In genomic region chr6:102961902-102962301, GRCh38 we compare ENCODE assay signal across 22 cellular contexts.
DNase-seq lines count a peak whose midpoint lies in the region; ATAC-seq and TF ChIP-seq lines count a peak whose summit lies in the region.
"Had no signal": no experiment of that assay in that cellular context is flagged by ENCODE, and none has a peak within 500 bp of the region (broad histone marks: within the 10 kb centered on the region; RNA-seq: fewer than 3 reads in every experiment).

No MANE protein-coding gene starts in this region.

- no peaks in the 10 kb centered on the region for H3F3A ChIP-seq in OCI-LY1 (ENCODE audit: insufficient read depth, low read length)

- H3K36me3 Mint-ChIP-seq in stimulated activated memory B cell treated with anti-CD40 and anti-IgM and Interleukin-4, amounts not matched to agents 10 μg/mL and 1 μg/mL and 100 μg/mL, for 72 hours = no peaks in the 10 kb centered on the region
- H3K36me3 Mint-ChIP-seq: CD14-positive monocyte; CD4-positive, alpha-beta memory T cell; CD4-positive, CD25-positive, alpha-beta regulatory T cell; CD8-positive, alpha-beta memory T cell had no signal

- no peaks in the 10 kb centered on the region for H3K4me1 Mint-ChIP-seq in stimulated activated memory B cell treated with anti-CD40 and anti-IgM and Interleukin-4, amounts not matched to agents 10 μg/mL and 1 μg/mL and 100 μg/mL, for 72 hours
- H3K4me1 Mint-ChIP-seq: CD14-positive monocyte; CD4-positive, alpha-beta memory T cell; CD4-positive, CD25-positive, alpha-beta regulatory T cell; CD8-positive, alpha-beta memory T cell had no signal

- TF ChIP-seq CTCF in OCI-LY1 (IDR thresholded peaks at IDR 0.05; ENCODE audit: low read length) (no peak), left lung (IDR thresholded peaks at IDR 0.05) (no peak)

- no peak overlapping the region for H3K4me2 ChIP-seq in OCI-LY1 (ENCODE audit: low read length)
- H3K4me2 ChIP-seq: BLaER1 had no signal

- no peaks in the 10 kb centered on the region for H3K36me3 ChIP-seq in OCI-LY1 (ENCODE audit: insufficient read depth, low read length)
- no peaks in the 10 kb centered on the region for H3K36me3 ChIP-seq in left lung
- H3K36me3 ChIP-seq: BE2C, BLaER1 had no signal

- no peak overlapping the region for H3K4me3 ChIP-seq in OCI-LY1 (ENCODE audit: low read depth, low read length, poor library complexity, severe bottlenecking)
- H3K4me3 ChIP-seq in left lung = no peak overlapping the region
- H3K4me3 ChIP-seq: BLaER1 had no signal

- H3K4me1 ChIP-seq in OCI-LY1 (ENCODE audit: insufficient read depth, low read length, severe bottlenecking) (peaks cover 6% of the 10 kb centered on the region), left lung (no peaks in the 10 kb centered on the region)
- H3K4me1 ChIP-seq: BE2C, BLaER1 had no signal

- H4K20me1 ChIP-seq in OCI-LY1 (ENCODE audit: insufficient read depth, low read length) = no peaks in the 10 kb centered on the region
- H4K20me1 ChIP-seq: BLaER1 had no signal

- peak; percentile 89 for ATAC-seq in left lung
- no peak for ATAC-seq in SK-N-SH treated with all-trans-retinoic acid at 6 μM for 48 hours
- no peak for ATAC-seq in stimulated activated memory B cell treated with anti-CD40 and anti-IgM and Interleukin-4, amounts not matched to agents 10 μg/mL and 1 μg/mL and 100 μg/mL, for 72 hours

- no peak overlapping the region for H3K27ac Mint-ChIP-seq in stimulated activated memory B cell treated with anti-CD40 and anti-IgM and Interleukin-4, amounts not matched to agents 10 μg/mL and 1 μg/mL and 100 μg/mL, for 72 hours
- H3K27ac Mint-ChIP-seq: CD14-positive monocyte; CD4-positive, alpha-beta memory T cell; CD4-positive, CD25-positive, alpha-beta regulatory T cell; CD8-positive, alpha-beta memory T cell had no signal

- no peaks in the 10 kb centered on the region for H3K9me3 ChIP-seq in OCI-LY1 (ENCODE audit: low read length)
- H3K9me3 ChIP-seq in left lung = no peaks in the 10 kb centered on the region
- H3K9me3 ChIP-seq: BE2C, BLaER1 had no signal

- intact Hi-C loops in left lung (cut with DNase I) = no loop called here

- no peaks in the 10 kb centered on the region for H3K79me2 ChIP-seq in OCI-LY1 (ENCODE audit: insufficient read depth, low read length)

- H3K9ac ChIP-seq in OCI-LY1 (ENCODE audit: low read length) = no peak overlapping the region
- H3K9ac ChIP-seq: BLaER1 had no signal

- no peak overlapping the region for H3K27ac ChIP-seq in OCI-LY1 (ENCODE audit: low read depth, low read length, poor library complexity, severe bottlenecking)
- H3K27ac ChIP-seq in left lung = no peak overlapping the region
- H3K27ac ChIP-seq: BLaER1 had no signal

- no peaks in the 10 kb centered on the region for H3K27me3 ChIP-seq in OCI-LY1 (ENCODE audit: insufficient read depth, low read length)
- H3K27me3 ChIP-seq in left lung = no peaks in the 10 kb centered on the region
- H3K27me3 ChIP-seq: BE2C, BLaER1 had no signal

- peaks cover 5% of the 10 kb centered on the region for H3K9me3 Mint-ChIP-seq in stimulated activated memory B cell treated with anti-CD40 and anti-IgM and Interleukin-4, amounts not matched to agents 10 μg/mL and 1 μg/mL and 100 μg/mL, for 72 hours

- DNase-seq in H4 (ENCODE audit: low spot score) (peak; percentile 39), left lung (no peak)
- no peak for DNase-seq in activated effector memory CD4-positive, alpha-beta T cell treated with anti-CD3 and anti-CD28 coated beads, Interleukin-2, amount 50 U/mL, for 16 hours
- DNase-seq: 8988T; ACHN; BE2C; C1 segment of cervical spinal cord; CD4-positive, alpha-beta memory T cell; CD4-positive, CD25-positive, alpha-beta regulatory T cell; CD8-positive, alpha-beta memory T cell; COR-L47; DMS 273 treated with DMSO at 0.1 percent for 48 hours; DMS153; DMS79; DND-41; EL; GDM1 had no signal

- no peaks in the 10 kb centered on the region for H3K27me3 Mint-ChIP-seq in stimulated activated memory B cell treated with anti-CD40 and anti-IgM and Interleukin-4, amounts not matched to agents 10 μg/mL and 1 μg/mL and 100 μg/mL, for 72 hours
- H3K27me3 Mint-ChIP-seq: CD4-positive, alpha-beta memory T cell; CD4-positive, CD25-positive, alpha-beta regulatory T cell; CD8-positive, alpha-beta memory T cell had no signal

- H3K4me3 Mint-ChIP-seq in stimulated activated memory B cell treated with anti-CD40 and anti-IgM and Interleukin-4, amounts not matched to agents 10 μg/mL and 1 μg/mL and 100 μg/mL, for 72 hours = no peak overlapping the region
- H3K4me3 Mint-ChIP-seq: CD14-positive monocyte; CD4-positive, alpha-beta memory T cell; CD4-positive, CD25-positive, alpha-beta regulatory T cell; CD8-positive, alpha-beta memory T cell had no signal

- H3K9me2 ChIP-seq in OCI-LY1 (ENCODE audit: low read depth, low read length) = no peaks in the 10 kb centered on the region

- peak overlapping the region; percentile 7; the same call in 1 of the 2 replicates for H2AFZ ChIP-seq in OCI-LY1 (ENCODE audit: low read length)

TF ChIP-seq in SK-N-SH treated with all-trans-retinoic acid at 6 μM for 48 hours, 23 proteins besides CTCF, POLR2A, EP300 and RAD21:
- TF ChIP-seq ZNF70 (CRISPR knock-in tag; IDR thresholded peaks at IDR 0.05) (no peak), OSR1 (CRISPR knock-in tag; IDR thresholded peaks at IDR 0.05) (no peak), TCF4 (CRISPR knock-in tag; IDR thresholded peaks at IDR 0.05; ENCODE audit: borderline replicate concordance) (no peak), CSDC2 (CRISPR knock-in tag; IDR thresholded peaks at IDR 0.05) (no peak), BACH2 (CRISPR knock-in tag; IDR thresholded peaks at IDR 0.05; ENCODE audit: borderline replicate concordance) (no peak), ARNTL (CRISPR knock-in tag; IDR thresholded peaks at IDR 0.05; ENCODE audit: borderline replicate concordance, low read depth) (no peak), CSRNP3 (CRISPR knock-in tag; IDR thresholded peaks at IDR 0.05) (no peak), CREB5 (CRISPR knock-in tag; IDR thresholded peaks at IDR 0.05; ENCODE audit: low read depth) (no peak), ZFP30 (CRISPR knock-in tag; IDR thresholded peaks at IDR 0.05) (no peak), ISL1 (CRISPR knock-in tag; IDR thresholded peaks at IDR 0.05) (no peak), SNAI2 (CRISPR knock-in tag; IDR thresholded peaks at IDR 0.05) (no peak)
- TF ChIP-seq, protein P1, sequence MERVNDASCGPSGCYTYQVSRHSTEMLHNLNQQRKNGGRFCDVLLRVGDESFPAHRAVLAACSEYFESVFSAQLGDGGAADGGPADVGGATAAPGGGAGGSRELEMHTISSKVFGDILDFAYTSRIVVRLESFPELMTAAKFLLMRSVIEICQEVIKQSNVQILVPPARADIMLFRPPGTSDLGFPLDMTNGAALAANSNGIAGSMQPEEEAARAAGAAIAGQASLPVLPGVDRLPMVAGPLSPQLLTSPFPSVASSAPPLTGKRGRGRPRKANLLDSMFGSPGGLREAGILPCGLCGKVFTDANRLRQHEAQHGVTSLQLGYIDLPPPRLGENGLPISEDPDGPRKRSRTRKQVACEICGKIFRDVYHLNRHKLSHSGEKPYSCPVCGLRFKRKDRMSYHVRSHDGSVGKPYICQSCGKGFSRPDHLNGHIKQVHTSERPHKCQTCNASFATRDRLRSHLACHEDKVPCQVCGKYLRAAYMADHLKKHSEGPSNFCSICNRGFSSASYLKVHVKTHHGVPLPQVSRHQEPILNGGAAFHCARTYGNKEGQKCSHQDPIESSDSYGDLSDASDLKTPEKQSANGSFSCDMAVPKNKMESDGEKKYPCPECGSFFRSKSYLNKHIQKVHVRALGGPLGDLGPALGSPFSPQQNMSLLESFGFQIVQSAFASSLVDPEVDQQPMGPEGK (CRISPR knock-in tag; IDR thresholded peaks at IDR 0.05; ENCODE audit: borderline replicate concordance) = no peak
- TF ChIP-seq, protein P2, sequence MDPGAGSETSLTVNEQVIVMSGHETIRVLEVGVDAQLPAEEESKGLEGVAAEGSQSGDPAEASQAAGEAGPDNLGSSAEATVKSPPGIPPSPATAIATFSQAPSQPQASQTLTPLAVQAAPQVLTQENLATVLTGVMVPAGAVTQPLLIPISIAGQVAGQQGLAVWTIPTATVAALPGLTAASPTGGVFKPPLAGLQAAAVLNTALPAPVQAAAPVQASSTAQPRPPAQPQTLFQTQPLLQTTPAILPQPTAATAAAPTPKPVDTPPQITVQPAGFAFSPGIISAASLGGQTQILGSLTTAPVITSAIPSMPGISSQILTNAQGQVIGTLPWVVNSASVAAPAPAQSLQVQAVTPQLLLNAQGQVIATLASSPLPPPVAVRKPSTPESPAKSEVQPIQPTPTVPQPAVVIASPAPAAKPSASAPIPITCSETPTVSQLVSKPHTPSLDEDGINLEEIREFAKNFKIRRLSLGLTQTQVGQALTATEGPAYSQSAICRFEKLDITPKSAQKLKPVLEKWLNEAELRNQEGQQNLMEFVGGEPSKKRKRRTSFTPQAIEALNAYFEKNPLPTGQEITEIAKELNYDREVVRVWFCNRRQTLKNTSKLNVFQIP (CRISPR knock-in tag; IDR thresholded peaks at IDR 0.05; ENCODE audit: borderline replicate concordance, low read depth) = no peak
